11 cellular contexts compared by ENCODE assay signal in the genomic region with DNA sequence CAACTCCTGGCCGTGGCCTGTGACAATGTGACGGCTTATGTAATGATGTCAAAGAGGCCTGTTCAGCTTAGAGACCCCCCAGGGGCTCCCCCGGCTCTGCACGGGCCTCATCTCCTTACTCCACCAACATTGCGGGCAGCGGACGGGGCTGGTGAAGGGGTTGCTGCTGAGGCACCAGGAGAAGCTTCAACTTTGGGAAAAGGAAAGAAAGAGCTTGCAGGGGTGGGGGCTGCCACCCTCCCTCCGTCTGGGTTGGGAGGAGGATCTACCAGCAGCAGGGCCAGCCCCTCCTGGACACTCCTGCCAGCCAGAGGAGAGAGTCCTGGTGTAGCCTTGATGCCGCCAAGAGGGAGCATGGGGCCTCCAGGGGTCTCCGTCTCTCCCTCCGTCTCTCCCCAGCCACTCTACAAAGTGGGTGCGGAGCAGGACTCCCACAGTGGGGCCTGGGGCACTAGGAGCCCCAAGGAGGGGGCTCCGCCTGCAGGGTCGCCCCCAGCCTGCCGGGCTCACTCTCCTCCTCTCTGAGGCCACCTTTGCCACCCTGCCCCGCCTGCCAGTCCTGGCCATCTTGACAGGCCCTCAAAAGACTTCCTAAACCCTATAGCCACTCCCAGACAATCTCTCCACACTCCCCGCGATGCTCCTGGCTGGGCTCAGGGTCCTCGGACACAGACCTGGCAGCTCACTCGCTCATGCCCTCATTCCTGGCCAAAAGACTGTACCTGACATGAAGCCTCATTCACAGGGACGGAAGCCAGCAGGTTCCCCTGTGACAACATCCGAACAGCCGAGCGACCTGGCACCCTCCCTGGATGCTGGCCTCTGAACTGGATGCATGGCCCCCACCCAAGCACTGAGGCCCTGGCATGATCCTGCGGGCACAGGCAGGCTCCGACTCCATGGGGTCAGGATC.
"Had no signal": no experiment of that assay in that cellular context is flagged by ENCODE, and none has a peak within 500 bp of the region (broad histone marks: within the 10 kb centered on the region; RNA-seq: fewer than 3 reads in every experiment).

No MANE protein-coding gene starts in this region.

- H3K9me3 Mint-ChIP-seq: activated T-helper 2 cell treated with anti-CD3 and anti-CD28 coated beads, Interferon-gamma antibody, Interleukin-2, Interleukin-4, amounts not matched to agents 10 μg/mL and 5 μg/mL and 100 μg/mL, durations not matched to agents 14 hours and 24 hours and 36 hours; T-helper 1 cell treated with Interleukin-12 subunit alpha and Interleukin-12 subunit beta and Interleukin-4 antibody, amounts not matched to agents 30 μg/mL and 1 μg/mL, for 36 hours had no signal

- H3K4me3 ChIP-seq: adrenal gland, tibial nerve had no signal

- DNase-seq: activated CD4-positive, alpha-beta T cell treated with anti-CD3 and anti-CD28 coated beads, Interleukin-2, amount 50 U/mL, for 1 hour; activated naive CD4-positive, alpha-beta T cell treated with anti-CD3 and anti-CD28 coated beads, Interleukin-2, amount 50 U/mL, for 16 hours; activated T-cell treated with anti-CD3 and anti-CD28 coated beads for 4 hours; cerebellar nuclear complex; mesendoderm had no signal

- H3K4me3 Mint-ChIP-seq: T-helper 1 cell treated with Interleukin-12 subunit alpha and Interleukin-12 subunit beta and Interleukin-4 antibody, amounts not matched to agents 30 μg/mL and 1 μg/mL, for 36 hours had no signal

- ATAC-seq: left lobe of liver, SK-N-SH treated with all-trans-retinoic acid at 6 μM for 48 hours had no signal

- H3K4me1 ChIP-seq: adrenal gland had no signal

- H3K27ac Mint-ChIP-seq: activated T-helper 2 cell treated with anti-CD3 and anti-CD28 coated beads, Interferon-gamma antibody, Interleukin-2, Interleukin-4, amounts not matched to agents 10 μg/mL and 5 μg/mL and 100 μg/mL, durations not matched to agents 14 hours and 24 hours and 36 hours; T-helper 1 cell treated with Interleukin-12 subunit alpha and Interleukin-12 subunit beta and Interleukin-4 antibody, amounts not matched to agents 30 μg/mL and 1 μg/mL, for 36 hours had no signal

- H3K27ac ChIP-seq: adrenal gland had no signal

- H3K36me3 ChIP-seq: adrenal gland, tibial nerve had no signal

- H3K9me3 ChIP-seq: adrenal gland, tibial nerve had no signal
